In the genomic region with DNA sequence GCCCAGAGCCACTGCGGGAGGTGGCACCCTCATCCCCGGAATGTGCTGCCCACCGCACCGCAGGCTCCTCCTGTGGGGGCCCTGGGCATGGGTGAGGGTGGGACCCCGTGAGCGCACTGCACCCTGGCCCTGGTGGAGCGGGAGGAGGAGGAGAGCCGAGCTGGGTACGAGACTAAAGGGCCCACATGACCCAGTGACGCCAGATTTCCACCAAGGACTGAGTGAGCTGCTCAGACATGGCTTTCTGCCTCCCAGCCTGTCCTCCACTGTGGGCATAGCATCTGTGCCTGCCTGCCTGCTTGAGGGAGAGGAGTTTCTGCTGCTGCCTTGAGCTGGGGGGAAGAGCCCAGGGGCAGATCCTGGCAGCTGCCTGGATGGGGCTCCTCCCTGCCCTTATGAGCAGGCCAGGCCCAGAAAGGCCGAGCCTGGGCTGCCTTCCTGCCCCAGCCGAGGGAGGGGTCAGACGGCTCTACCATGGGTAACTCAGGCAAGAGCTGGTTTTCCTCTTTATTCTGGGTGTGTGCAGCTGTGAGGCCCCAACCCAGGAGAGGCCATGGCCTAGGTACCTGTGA, we compare ENCODE assay signal across 17 cellular contexts.
A peak's percentile ranks its signal among the peaks of the same experiment; 100 is the strongest.
DNase-seq lines count a peak whose midpoint lies in the region; ATAC-seq, FAIRE-seq and TF ChIP-seq lines count a peak whose summit lies in the region.
"Had no signal": no experiment of that assay in that cellular context is flagged by ENCODE, and none has a peak within 500 bp of the region (broad histone marks: within the 10 kb centered on the region; RNA-seq: fewer than 3 reads in every experiment).

No MANE protein-coding gene starts in this region.

- no peaks in the 10 kb centered on the region for H3K9me3 ChIP-seq in uterus
- H3K9me3 ChIP-seq: Caco-2 had no signal

- peak; percentile 49 for DNase-seq in Right ventricle myocardium superior
- no peak for DNase-seq in Right ventricle myocardium inferior (ENCODE audit: missing footprints)
- DNase-seq in left ventricle myocardium superior = no peak
- no peak for DNase-seq in sciatic nerve (ENCODE audit: low spot score)
- no peak for DNase-seq in uterus
- DNase-seq in GM12891 (ENCODE audit: insufficient read length, low spot score) = no peak
- DNase-seq in NCI-H2171 treated with DMSO at 0.1 percent for 48 hours (lab: John Stamatoyannopoulos, UW) = no peak
- DNase-seq: activated CD4-positive, alpha-beta T cell treated with anti-CD3 and anti-CD28 coated beads for 48 hours; activated T-cell treated with anti-CD3 and anti-CD28 coated beads, Interleukin-2, amount 50 U/mL, for 4 hours; amniotic stem cell; Caco-2; dermis blood vessel endothelial cell; GDM1; GM23248; NCI-H187; NCI-H82 had no signal

- H3K4me3 ChIP-seq in uterus = no peak overlapping the region
- H3K4me3 ChIP-seq: GM23248 had no signal

- peak overlapping the region; percentile 53 to 88 for H3K27ac ChIP-seq in uterus
- H3K27ac ChIP-seq: GM23248 had no signal

- TF ChIP-seq POLR2A in uterus (IDR thresholded peaks at IDR 0.05) (no peak), GM12891 (IDR thresholded peaks at IDR 0.05; ENCODE audit: low read depth, low read length) (no peak)

- FAIRE-seq in GM12891 (lab: Jason Lieb, UNC) = no peak

- H3K36me3 ChIP-seq in uterus = no peaks in the 10 kb centered on the region

- peaks cover 12 to 31% of the 10 kb centered on the region in 2 donors for H3K4me1 ChIP-seq in uterus
- H3K4me1 ChIP-seq: Caco-2 had no signal

- no peaks in the 10 kb centered on the region for H3K27me3 ChIP-seq in uterus

- intact Hi-C loops in Right ventricle myocardium superior (cut with DNase I) (no loop called here), Right ventricle myocardium inferior (cut with DNase I) (no loop called here), left ventricle myocardium superior (cut with micrococcal nuclease) (no loop called here), sciatic nerve (cut with DNase I) (no loop called here), uterus (cut with DNase I; ENCODE audit: low total_unique reads) (no loop called here)

- TF ChIP-seq CTCF in uterus (IDR thresholded peaks at IDR 0.05) = no peak

- no peak for ATAC-seq in Right ventricle myocardium superior (ENCODE audit: poor library complexity)
- no peak for ATAC-seq in Right ventricle myocardium inferior
- ATAC-seq in left ventricle myocardium superior = peak; percentile 6
- peak; percentile 20 for ATAC-seq in sciatic nerve
- no peak for ATAC-seq in GM21786 (IDR thresholded peaks at IDR 0.05; ENCODE audit: unreplicated experiment)
- ATAC-seq: activated T-cell treated with anti-CD3 and anti-CD28 coated beads, Interleukin-2, amount 50 U/mL, for 4 hours had no signal

TF ChIP-seq in GM12891, 5 proteins besides CTCF, POLR2A, EP300 and RAD21:
- TF ChIP-seq PAX5 (IDR thresholded peaks at IDR 0.05; ENCODE audit: insufficient read depth, low read length, severe bottlenecking) (no peak), POLR2AphosphoS5 (IDR thresholded peaks at IDR 0.05; ENCODE audit: low read depth, low read length) (no peak), POU2F2 (IDR thresholded peaks at IDR 0.05; ENCODE audit: low read depth, low read length) (no peak), SPI1 (IDR thresholded peaks at IDR 0.05; ENCODE audit: low read depth, low read length) (no peak), TAF1 (IDR thresholded peaks at IDR 0.05; ENCODE audit: low read depth, low read length) (no peak)

Comparison
In these comparisons a context has a peak if more than half of its experiments do, and no peak if none do; other contexts are left out.
1. ATAC-seq: peak in left ventricle myocardium superior (single experiment) and sciatic nerve (single experiment); none in Right ventricle myocardium superior (single experiment), Right ventricle myocardium inferior (single experiment) and GM21786 (single experiment).